Comparison of ENCODE assay signal across 10 cellular contexts in the genomic region with DNA sequence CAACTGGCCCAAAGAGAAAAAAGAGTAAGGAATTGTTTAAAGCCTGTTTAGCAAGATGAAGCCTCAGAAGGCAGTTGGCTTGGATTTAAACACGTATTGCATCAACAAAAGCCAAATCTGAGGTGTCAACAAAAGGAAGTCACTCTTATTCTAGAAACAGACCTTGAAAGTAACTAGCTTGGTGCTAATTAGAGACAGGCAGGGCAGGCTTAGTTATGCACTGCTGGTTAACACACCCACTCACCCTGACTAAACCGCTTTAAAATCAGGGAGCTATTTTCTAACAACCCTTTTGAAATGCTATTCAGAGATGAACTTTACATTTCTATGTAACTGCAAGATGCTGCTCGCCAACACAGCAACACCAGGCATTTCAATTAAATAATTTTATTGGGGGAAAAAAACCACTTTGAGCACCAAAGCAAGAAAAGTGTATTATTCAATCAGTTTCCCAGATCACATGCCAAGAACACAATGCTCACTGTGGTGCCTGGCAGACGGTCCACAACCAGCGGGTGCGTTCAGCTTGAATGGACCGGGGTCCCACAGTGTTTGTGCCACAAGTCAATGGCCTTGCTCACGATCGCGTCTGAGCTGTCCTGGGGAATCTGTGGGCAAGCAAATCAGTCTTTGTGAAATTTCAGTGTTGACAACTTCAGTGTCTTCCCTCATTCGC. TPM values are rescaled to one million over a fixed set of nuclear protein-coding genes. Genes with fewer than 3 reads are reported as not detected.
DNase-seq lines count a peak whose midpoint lies in the region; ATAC-seq and TF ChIP-seq lines count a peak whose summit lies in the region.
"Had no signal": no experiment of that assay in that cellular context is flagged by ENCODE, and none has a peak within 500 bp of the region (broad histone marks: within the 10 kb centered on the region; RNA-seq: fewer than 3 reads in every experiment).

No MANE protein-coding gene starts in this region.

- peak; percentile 33 for ATAC-seq in GM21423 (IDR thresholded peaks at IDR 0.05; ENCODE audit: unreplicated experiment)
- ATAC-seq: activated CD8-positive, alpha-beta memory T cell treated with anti-CD3 and anti-CD28 coated beads, Interleukin-2, amount 10 ng/mL, durations not matched to agents 7 days and 5 days had no signal

- no peak overlapping the region for H2AFZ ChIP-seq in hepatocyte

- peaks cover 56 to 80% of the 10 kb centered on the region in 2 donors for H3K36me3 Mint-ChIP-seq in CD4-positive, alpha-beta memory T cell
- H3K36me3 Mint-ChIP-seq in activated CD4-positive, alpha-beta memory T cell treated with anti-CD3 and anti-CD28 coated beads, Interleukin-2, amount 10 ng/mL, durations not matched to agents 7 days and 5 days (ENCODE audit: low read depth): peaks cover 68% of the 10 kb centered on the region

- 97% methylated on average over 11 of the region's 11 CpGs for WGBS in hepatocyte (ENCODE audit: low lambda C conversion rate, missing lambda C conversion rate)

- H3K9me3 Mint-ChIP-seq in CD4-positive, alpha-beta memory T cell: no peaks in the 10 kb centered on the region
- H3K9me3 Mint-ChIP-seq in activated CD4-positive, alpha-beta memory T cell treated with anti-CD3 and anti-CD28 coated beads, Interleukin-2, amount 10 ng/mL, durations not matched to agents 7 days and 5 days: no peaks in the 10 kb centered on the region

- no peak overlapping the region for H3K27ac Mint-ChIP-seq in CD4-positive, alpha-beta memory T cell
- H3K27ac Mint-ChIP-seq in activated CD4-positive, alpha-beta memory T cell treated with anti-CD3 and anti-CD28 coated beads, Interleukin-2, amount 10 ng/mL, durations not matched to agents 7 days and 5 days: no peak overlapping the region
- H3K27ac Mint-ChIP-seq: activated CD8-positive, alpha-beta memory T cell treated with anti-CD3 and anti-CD28 coated beads, Interleukin-2, amount 10 ng/mL, durations not matched to agents 7 days and 5 days had no signal

- H4K20me1 ChIP-seq in hepatocyte (ENCODE audit: insufficient read depth, poor library complexity, severe bottlenecking): no peaks in the 10 kb centered on the region

- intact Hi-C loops in CD4-positive, alpha-beta memory T cell (cut with micrococcal nuclease): no loop called here

- no peaks in the 10 kb centered on the region for H3K4me1 ChIP-seq in hepatocyte (ENCODE audit: insufficient read depth)
- H3K4me1 ChIP-seq in CD4-positive, alpha-beta memory T cell (ENCODE audit: insufficient read depth, low read length): peaks cover 17% of the 10 kb centered on the region

- no peaks in the 10 kb centered on the region for H3K79me2 ChIP-seq in hepatocyte

- CTCF ChIA-PET in CD4-positive, alpha-beta memory T cell (lab: Charles Lee; ENCODE audit: partially characterized antibody): no interaction called here
- CTCF ChIA-PET in activated CD4-positive, alpha-beta memory T cell treated with anti-CD3 and anti-CD28 coated beads, Interleukin-2, amount 10 ng/mL, durations not matched to agents 7 days and 5 days (lab: Charles Lee): interaction anchor here (0.6 to 3.4 kb wide), 2 partner anchors 12 to 23 kb away, joined by 3 to 14 read pairs; a partner anchor contains a TSS

- H3K9me2 ChIP-seq in hepatocyte (replicated peaks; ENCODE audit: insufficient read depth): no peaks in the 10 kb centered on the region

- peaks cover 8 to 15% (median 12%) of the 10 kb centered on the region in 4 donors for H3K4me1 Mint-ChIP-seq in CD4-positive, alpha-beta memory T cell
- peaks cover 26% of the 10 kb centered on the region for H3K4me1 Mint-ChIP-seq in activated CD4-positive, alpha-beta memory T cell treated with anti-CD3 and anti-CD28 coated beads, Interleukin-2, amount 10 ng/mL, durations not matched to agents 7 days and 5 days

- H3K4me3 Mint-ChIP-seq in CD4-positive, alpha-beta memory T cell: no peak overlapping the region
- H3K4me3 Mint-ChIP-seq in activated CD4-positive, alpha-beta memory T cell treated with anti-CD3 and anti-CD28 coated beads, Interleukin-2, amount 10 ng/mL, durations not matched to agents 7 days and 5 days: no peak overlapping the region
- H3K4me3 Mint-ChIP-seq: activated CD8-positive, alpha-beta memory T cell treated with anti-CD3 and anti-CD28 coated beads, Interleukin-2, amount 10 ng/mL, durations not matched to agents 7 days and 5 days had no signal

- no peaks in the 10 kb centered on the region for H3K9me3 ChIP-seq in hepatocyte (ENCODE audit: low read depth)
- H3K9me3 ChIP-seq in CD4-positive, alpha-beta memory T cell (ENCODE audit: control insufficient read depth in 1 of 2, low read length in 2 of 2): no peaks in the 10 kb centered on the region

- no peak overlapping the region for H3K4me2 ChIP-seq in hepatocyte

- POLR2A ChIA-PET in CD4-positive, alpha-beta memory T cell (lab: Charles Lee; ENCODE audit: partially characterized antibody): no interaction called here
- POLR2A ChIA-PET in activated CD4-positive, alpha-beta memory T cell treated with anti-CD3 and anti-CD28 coated beads, Interleukin-2, amount 10 ng/mL, durations not matched to agents 7 days and 5 days (lab: Charles Lee): interaction anchor here (3.7 kb wide), 1 partner anchor 23 kb away, joined by 32 read pairs; a partner anchor contains a TSS

- H3K36me3 ChIP-seq in GM06990 (ENCODE audit: control insufficient read depth, insufficient read depth, low read length): peaks cover 11% of the 10 kb centered on the region
- H3K36me3 ChIP-seq in hepatocyte (replicated peaks; ENCODE audit: insufficient read depth, low read depth): no peaks in the 10 kb centered on the region
- peaks cover 23% of the 10 kb centered on the region for H3K36me3 ChIP-seq in CD4-positive, alpha-beta memory T cell (ENCODE audit: insufficient read depth, low read length)

- H3K27me3 ChIP-seq in GM06990 (replicated peaks; ENCODE audit: control insufficient read depth, insufficient read depth, low read length) (no peaks in the 10 kb centered on the region), hepatocyte (no peaks in the 10 kb centered on the region)
- no peaks in the 10 kb centered on the region for H3K27me3 ChIP-seq in CD4-positive, alpha-beta memory T cell (ENCODE audit: insufficient read depth, low read length)

- DNase-seq in GM06990 (ENCODE audit: extremely low read depth, insufficient read length) (peak; percentile 50), MV-4-11 (lab: John Stamatoyannopoulos, UW) (peak; percentile 33), hepatocyte (ENCODE audit: low spot score) (no peak), NCI-H1092 (lab: John Stamatoyannopoulos, UW) (no peak), dermis blood vessel endothelial cell (no peak)
- DNase-seq in CD4-positive, alpha-beta memory T cell: no peak
- DNase-seq in activated CD4-positive, alpha-beta memory T cell treated with anti-CD3 and anti-CD28 coated beads, Interleukin-2, amount 10 ng/mL, durations not matched to agents 7 days and 5 days: no peak
- DNase-seq: activated CD8-positive, alpha-beta memory T cell treated with anti-CD3 and anti-CD28 coated beads, Interleukin-2, amount 10 ng/mL, durations not matched to agents 7 days and 5 days; NCI-H1092 treated with DMSO at 0.1 percent for 48 hours had no signal

- no peak overlapping the region for H3K4me3 ChIP-seq in GM06990 (replicated peaks; ENCODE audit: low read depth, low read length)
- H3K4me3 ChIP-seq in hepatocyte: no peak overlapping the region
- no peak overlapping the region for H3K4me3 ChIP-seq in CD4-positive, alpha-beta memory T cell (ENCODE audit: low read length in 2 of 2)

- TF ChIP-seq CTCF in GM06990 (IDR thresholded peaks at IDR 0.05; ENCODE audit: insufficient read depth, low read length, poor library complexity, severe bottlenecking): no peak
- TF ChIP-seq CTCF in hepatocyte (IDR thresholded peaks at IDR 0.05; ENCODE audit: poor library complexity): no peak

- H3K27ac ChIP-seq in hepatocyte: peak overlapping the region; percentile 74
- no peak overlapping the region for H3K27ac ChIP-seq in CD4-positive, alpha-beta memory T cell (ENCODE audit: low read depth, low read length)

- no peaks in the 10 kb centered on the region for H3K27me3 Mint-ChIP-seq in CD4-positive, alpha-beta memory T cell
- H3K27me3 Mint-ChIP-seq in activated CD4-positive, alpha-beta memory T cell treated with anti-CD3 and anti-CD28 coated beads, Interleukin-2, amount 10 ng/mL, durations not matched to agents 7 days and 5 days: no peaks in the 10 kb centered on the region
- H3K27me3 Mint-ChIP-seq: activated CD8-positive, alpha-beta memory T cell treated with anti-CD3 and anti-CD28 coated beads, Interleukin-2, amount 10 ng/mL, durations not matched to agents 7 days and 5 days had no signal

RNA-seq across cellular contexts. Expression of a gene that starts 23.6 kb away (rescaled TPM):
- total RNA-seq in hepatocyte (15.5 and 27.8 TPM in 2 replicates), dermis blood vessel endothelial cell (15.0 and 16.6 TPM in 2 replicates)
- 28.3 and 32.4 TPM in 2 replicates for polyA plus RNA-seq in hepatocyte
- total RNA-seq in CD4-positive, alpha-beta memory T cell: 10 to 100 TPM; 12.6 to 13.2 TPM
- 10 to 100 TPM; 16.2 to 24.5 TPM for polyA plus RNA-seq in CD4-positive, alpha-beta memory T cell
- 10 to 100 TPM; 18.7 to 19.1 TPM for total RNA-seq in activated CD4-positive, alpha-beta memory T cell treated with anti-CD3 and anti-CD28 coated beads, Interleukin-2, amount 10 ng/mL, durations not matched to agents 7 days and 5 days

Comparison
In these comparisons a context has a peak if more than half of its experiments do, and no peak if none do; other contexts are left out.
1. DNase-seq: peak in GM06990 (single experiment) and MV-4-11 (single experiment); none in hepatocyte (single experiment), CD4-positive, alpha-beta memory T cell (0 of 5), activated CD4-positive, alpha-beta memory T cell treated with anti-CD3 and anti-CD28 coated beads, Interleukin-2, amount 10 ng/mL, durations not matched to agents 7 days and 5 days (single experiment), NCI-H1092 (single experiment) and dermis blood vessel endothelial cell (single experiment).